Comparison of ENCODE assay signal across 30 cellular contexts in genomic region chr5:112653638-112654037, GRCh38.
"Had no signal": no experiment of that assay in that cellular context is flagged by ENCODE, and none has a peak within 500 bp of the region (broad histone marks: within the 10 kb centered on the region; RNA-seq: fewer than 3 reads in every experiment).

No MANE protein-coding gene starts in this region.

- H3K36me3 Mint-ChIP-seq: activated CD4-positive, alpha-beta memory T cell treated with anti-CD3 and anti-CD28 coated beads for 36 hours; activated naive CD4-positive, alpha-beta T cell treated with anti-CD3 and anti-CD28 coated beads, Interleukin-2, amount 10 ng/mL, durations not matched to agents 7 days and 5 days; activated naive CD8-positive, alpha-beta T cell treated with anti-CD3 and anti-CD28 coated beads, Interleukin-2, amount 10 ng/mL, durations not matched to agents 7 days and 5 days; immature natural killer cell; stimulated activated memory B cell treated with anti-CD40 and anti-IgM and Interleukin-4, amounts not matched to agents 10 μg/mL and 1 μg/mL and 100 μg/mL, for 72 hours had no signal

- H3K27ac ChIP-seq: ascending aorta, brain microvascular endothelial cell, lower lobe of right lung, prostate gland, thyroid gland had no signal

- H3K27ac Mint-ChIP-seq: activated CD4-positive, alpha-beta memory T cell treated with anti-CD3 and anti-CD28 coated beads for 36 hours; activated naive CD4-positive, alpha-beta T cell treated with anti-CD3 and anti-CD28 coated beads, Interleukin-2, amount 10 ng/mL, durations not matched to agents 7 days and 5 days; activated naive CD8-positive, alpha-beta T cell treated with anti-CD3 and anti-CD28 coated beads, Interleukin-2, amount 10 ng/mL, durations not matched to agents 7 days and 5 days; activated T-cell treated with anti-CD3 and anti-CD28 coated beads, Interleukin-2, amount 50 U/mL, for 24 hours; effector memory CD8-positive, alpha-beta T cell; immature natural killer cell; stimulated activated memory B cell treated with anti-CD40 and anti-IgM and Interleukin-4, amounts not matched to agents 10 μg/mL and 1 μg/mL and 100 μg/mL, for 72 hours; stimulated activated naive CD8-positive, alpha-beta T cell treated with anti-CD3 and anti-CD28 coated beads, Interleukin-15, amount 100 ng/mL, for 72 hours had no signal

- H3K9me3 ChIP-seq: ascending aorta, lower lobe of right lung, ovary, prostate gland, thyroid gland had no signal

- H3K4me2 ChIP-seq: smooth muscle cell had no signal

- DNase-seq: activated CD4-positive, alpha-beta memory T cell treated with anti-CD3 and anti-CD28 coated beads for 36 hours; activated CD4-positive, alpha-beta T cell treated with anti-CD3 and anti-CD28 coated beads for 4 hours; activated CD4-positive, CD25-positive, alpha-beta regulatory T cell; activated CD8-positive, alpha-beta memory T cell treated with anti-CD3 and anti-CD28 coated beads, Interleukin-2, amount 50 U/mL, for 48 hours; activated gamma-delta T cell; activated naive CD4-positive, alpha-beta T cell treated with anti-CD3 and anti-CD28 coated beads, Interleukin-2, amount 10 ng/mL, durations not matched to agents 7 days and 5 days; activated naive CD8-positive, alpha-beta T cell treated with anti-CD3 and anti-CD28 coated beads, Interleukin-2, amount 10 ng/mL, durations not matched to agents 7 days and 5 days; activated T-cell treated with anti-CD3 and anti-CD28 coated beads, Interleukin-2, amount 50 U/mL, for 24 hours; brain microvascular endothelial cell; cortex of kidney; effector memory CD8-positive, alpha-beta T cell; erythroblast; foreskin fibroblast; head of caudate nucleus; hypothalamus; immature natural killer cell; lower lobe of right lung; mesenchymal stem cell; ovary; retina; stimulated activated CD4-positive, alpha-beta T cell treated with anti-CD3 and anti-CD28 coated beads, Interleukin-1b, Interleukin-23, amount 100 ng/mL, for 48 hours; stimulated activated CD4-positive, alpha-beta T cell treated with anti-CD3 and anti-CD28 coated beads, Interleukin-4, amount 100 ng/mL, for 4 hours; stimulated activated CD8-positive, alpha-beta memory T cell treated with anti-CD3 and anti-CD28 coated beads, Interleukin-4, amount 100 ng/mL, for 48 hours; stimulated activated naive CD8-positive, alpha-beta T cell treated with anti-CD3 and anti-CD28 coated beads, Interleukin-15, amount 100 ng/mL, for 72 hours; thyroid gland had no signal

- H3K27me3 ChIP-seq: ascending aorta, brain microvascular endothelial cell, ovary, thyroid gland had no signal

- H3K4me1 ChIP-seq: ascending aorta, lower lobe of right lung, prostate gland, thyroid gland had no signal

- H3K4me3 Mint-ChIP-seq: activated CD4-positive, alpha-beta memory T cell treated with anti-CD3 and anti-CD28 coated beads for 36 hours; activated naive CD4-positive, alpha-beta T cell treated with anti-CD3 and anti-CD28 coated beads, Interleukin-2, amount 10 ng/mL, durations not matched to agents 7 days and 5 days; activated naive CD8-positive, alpha-beta T cell treated with anti-CD3 and anti-CD28 coated beads, Interleukin-2, amount 10 ng/mL, durations not matched to agents 7 days and 5 days; activated T-cell treated with anti-CD3 and anti-CD28 coated beads, Interleukin-2, amount 50 U/mL, for 24 hours; effector memory CD8-positive, alpha-beta T cell; immature natural killer cell; stimulated activated memory B cell treated with anti-CD40 and anti-IgM and Interleukin-4, amounts not matched to agents 10 μg/mL and 1 μg/mL and 100 μg/mL, for 72 hours; stimulated activated naive CD8-positive, alpha-beta T cell treated with anti-CD3 and anti-CD28 coated beads, Interleukin-15, amount 100 ng/mL, for 72 hours had no signal

- H3K9me3 Mint-ChIP-seq: activated CD4-positive, alpha-beta memory T cell treated with anti-CD3 and anti-CD28 coated beads for 36 hours; activated naive CD4-positive, alpha-beta T cell treated with anti-CD3 and anti-CD28 coated beads, Interleukin-2, amount 10 ng/mL, durations not matched to agents 7 days and 5 days; activated naive CD8-positive, alpha-beta T cell treated with anti-CD3 and anti-CD28 coated beads, Interleukin-2, amount 10 ng/mL, durations not matched to agents 7 days and 5 days; activated T-cell treated with anti-CD3 and anti-CD28 coated beads, Interleukin-2, amount 50 U/mL, for 24 hours; effector memory CD8-positive, alpha-beta T cell; immature natural killer cell; stimulated activated memory B cell treated with anti-CD40 and anti-IgM and Interleukin-4, amounts not matched to agents 10 μg/mL and 1 μg/mL and 100 μg/mL, for 72 hours had no signal

- ATAC-seq: effector memory CD8-positive, alpha-beta T cell; lower lobe of right lung; sciatic nerve; stimulated activated memory B cell treated with anti-CD40 and anti-IgM and Interleukin-4, amounts not matched to agents 10 μg/mL and 1 μg/mL and 100 μg/mL, for 72 hours; stimulated activated naive CD8-positive, alpha-beta T cell treated with anti-CD3 and anti-CD28 coated beads, Interleukin-15, amount 100 ng/mL, for 72 hours had no signal

- H3K4me3 ChIP-seq: ascending aorta, lower lobe of right lung, ovary, prostate gland, smooth muscle cell, thyroid gland had no signal

- H3K36me3 ChIP-seq: ascending aorta, brain microvascular endothelial cell, lower lobe of right lung, ovary, prostate gland, thyroid gland had no signal

- H3K4me1 Mint-ChIP-seq: activated naive CD4-positive, alpha-beta T cell treated with anti-CD3 and anti-CD28 coated beads, Interleukin-2, amount 10 ng/mL, durations not matched to agents 7 days and 5 days; activated naive CD8-positive, alpha-beta T cell treated with anti-CD3 and anti-CD28 coated beads, Interleukin-2, amount 10 ng/mL, durations not matched to agents 7 days and 5 days; immature natural killer cell; stimulated activated memory B cell treated with anti-CD40 and anti-IgM and Interleukin-4, amounts not matched to agents 10 μg/mL and 1 μg/mL and 100 μg/mL, for 72 hours; stimulated activated naive CD8-positive, alpha-beta T cell treated with anti-CD3 and anti-CD28 coated beads, Interleukin-15, amount 100 ng/mL, for 72 hours had no signal
